Comparison of ENCODE assay signal across 13 cellular contexts in the genomic region with DNA sequence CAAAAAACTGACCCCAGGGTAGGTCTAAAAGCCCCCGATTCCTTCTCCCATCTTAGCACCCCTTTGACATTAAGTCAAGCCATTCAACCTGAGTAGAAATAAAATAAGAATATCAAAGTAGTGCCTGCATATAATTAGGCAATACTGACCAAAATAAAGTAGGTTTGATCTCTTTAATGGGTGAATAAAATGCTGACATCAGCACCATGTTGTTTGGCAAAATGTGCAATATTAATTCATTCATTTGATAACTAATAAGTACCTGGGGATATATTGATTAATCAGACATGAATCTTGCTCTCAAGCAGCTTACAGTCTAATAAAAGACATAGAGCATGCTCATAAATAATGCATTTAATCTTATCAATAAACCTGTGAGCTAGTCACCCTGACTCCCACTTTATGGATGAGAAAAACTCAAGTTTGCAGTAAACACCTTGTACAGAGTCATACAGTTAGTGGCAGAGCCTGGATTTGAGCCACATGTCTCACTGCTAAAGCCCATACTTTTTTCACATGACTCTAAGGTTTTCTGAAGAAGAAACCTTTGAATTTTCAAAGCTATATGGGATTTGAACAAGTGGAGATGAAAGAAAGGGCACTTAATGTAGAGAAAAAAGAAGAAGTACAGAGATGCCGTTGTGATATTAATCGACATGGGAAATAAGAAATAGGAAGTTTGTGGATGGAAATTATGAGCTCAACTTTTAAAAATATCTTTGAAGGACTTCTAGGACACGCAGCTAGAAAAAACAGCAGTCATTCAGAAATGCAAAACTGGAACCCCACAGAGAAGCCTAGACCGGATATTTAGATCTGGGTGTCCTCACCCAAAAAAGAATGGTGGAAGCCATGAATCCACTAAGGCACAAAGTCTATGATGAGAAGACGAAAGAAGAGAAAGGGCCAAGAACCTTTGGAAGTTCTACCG.
DNase-seq lines count a peak whose midpoint lies in the region; ATAC-seq lines count a peak whose summit lies in the region.
"Had no signal": no experiment of that assay in that cellular context is flagged by ENCODE, and none has a peak within 500 bp of the region (broad histone marks: within the 10 kb centered on the region; RNA-seq: fewer than 3 reads in every experiment).

No MANE protein-coding gene starts in this region.

- peaks cover 19% of the 10 kb centered on the region for H3K4me1 Mint-ChIP-seq in activated CD4-positive, alpha-beta memory T cell treated with anti-CD3 and anti-CD28 coated beads for 36 hours (ENCODE audit: low read depth)
- peaks cover 8% of the 10 kb centered on the region for H3K4me1 Mint-ChIP-seq in activated CD4-positive, alpha-beta memory T cell treated with anti-CD3 and anti-CD28 coated beads, Interleukin-2, amount 10 ng/mL, durations not matched to agents 7 days and 5 days
- H3K4me1 Mint-ChIP-seq in IgD-negative memory B cell: peaks cover 22 to 27% (median 24%) of the 10 kb centered on the region in 3 donors
- peaks cover 12% of the 10 kb centered on the region for H3K4me1 Mint-ChIP-seq in activated T-helper 1 cell treated with anti-CD3 and anti-CD28 coated beads, Interleukin-12 subunit alpha, Interleukin-12 subunit beta, Interleukin-2, Interleukin-4 antibody, amounts not matched to agents 30 ng/mL and 10 ng/mL and 1 ng/mL, durations not matched to agents 14 hours and 24 hours and 36 hours (ENCODE audit: low read depth)
- H3K4me1 Mint-ChIP-seq in stimulated activated effector memory CD8-positive, alpha-beta T cell treated with anti-CD3 and anti-CD28 coated beads, Interleukin-12 subunit alpha, Interleukin-12 subunit beta, amount 100 ng/mL, for 72 hours: peaks cover 10% of the 10 kb centered on the region

- peak; percentile 8 for DNase-seq in activated CD4-positive, alpha-beta memory T cell treated with anti-CD3 and anti-CD28 coated beads for 36 hours
- DNase-seq in activated CD4-positive, alpha-beta memory T cell treated with anti-CD3 and anti-CD28 coated beads, Interleukin-2, amount 10 ng/mL, durations not matched to agents 7 days and 5 days: no peak
- DNase-seq in activated T-helper 1 cell treated with anti-CD3 and anti-CD28 coated beads, Interleukin-12 subunit alpha, Interleukin-12 subunit beta, Interleukin-2, Interleukin-4 antibody, amounts not matched to agents 30 ng/mL and 10 ng/mL and 1 ng/mL, durations not matched to agents 14 hours and 24 hours and 36 hours (ENCODE audit: low spot score): no peak
- no peak for DNase-seq in stimulated activated effector memory CD8-positive, alpha-beta T cell treated with anti-CD3 and anti-CD28 coated beads, Interleukin-12 subunit alpha, Interleukin-12 subunit beta, amount 100 ng/mL, for 72 hours (ENCODE audit: low spot score in 2 of 2)
- DNase-seq in hepatic stellate cell (ENCODE audit: low spot score) (no peak), H4 (ENCODE audit: low spot score) (no peak)
- DNase-seq: activated gamma-delta T cell treated with Interleukin-2 at 50 U/mL for 16 hours, foreskin keratinocyte, NCI-H1930, PC-9, uterus had no signal

- no peaks in the 10 kb centered on the region for H3K27me3 Mint-ChIP-seq in activated CD4-positive, alpha-beta memory T cell treated with anti-CD3 and anti-CD28 coated beads for 36 hours
- H3K27me3 Mint-ChIP-seq in activated CD4-positive, alpha-beta memory T cell treated with anti-CD3 and anti-CD28 coated beads, Interleukin-2, amount 10 ng/mL, durations not matched to agents 7 days and 5 days: no peaks in the 10 kb centered on the region
- H3K27me3 Mint-ChIP-seq in IgD-negative memory B cell: no peaks in the 10 kb centered on the region
- no peaks in the 10 kb centered on the region for H3K27me3 Mint-ChIP-seq in activated T-helper 1 cell treated with anti-CD3 and anti-CD28 coated beads, Interleukin-12 subunit alpha, Interleukin-12 subunit beta, Interleukin-2, Interleukin-4 antibody, amounts not matched to agents 30 ng/mL and 10 ng/mL and 1 ng/mL, durations not matched to agents 14 hours and 24 hours and 36 hours (ENCODE audit: insufficient read depth)

- no peak overlapping the region for H3K4me3 Mint-ChIP-seq in activated CD4-positive, alpha-beta memory T cell treated with anti-CD3 and anti-CD28 coated beads for 36 hours
- H3K4me3 Mint-ChIP-seq in activated CD4-positive, alpha-beta memory T cell treated with anti-CD3 and anti-CD28 coated beads, Interleukin-2, amount 10 ng/mL, durations not matched to agents 7 days and 5 days: no peak overlapping the region
- H3K4me3 Mint-ChIP-seq in IgD-negative memory B cell: peak overlapping the region in 3 of 4 donors; percentile 0 to 83 (median 16)
- no peak overlapping the region for H3K4me3 Mint-ChIP-seq in activated T-helper 1 cell treated with anti-CD3 and anti-CD28 coated beads, Interleukin-12 subunit alpha, Interleukin-12 subunit beta, Interleukin-2, Interleukin-4 antibody, amounts not matched to agents 30 ng/mL and 10 ng/mL and 1 ng/mL, durations not matched to agents 14 hours and 24 hours and 36 hours
- no peak overlapping the region for H3K4me3 Mint-ChIP-seq in stimulated activated effector memory CD8-positive, alpha-beta T cell treated with anti-CD3 and anti-CD28 coated beads, Interleukin-12 subunit alpha, Interleukin-12 subunit beta, amount 100 ng/mL, for 72 hours

- ATAC-seq in stimulated activated effector memory CD8-positive, alpha-beta T cell treated with anti-CD3 and anti-CD28 coated beads, Interleukin-12 subunit alpha, Interleukin-12 subunit beta, amount 100 ng/mL, for 72 hours: no peak
- no peak for ATAC-seq in GM21526 (IDR thresholded peaks at IDR 0.05; ENCODE audit: low FRiP score, unreplicated experiment)
- ATAC-seq: foreskin keratinocyte had no signal

- peaks cover 6% of the 10 kb centered on the region for H3K36me3 Mint-ChIP-seq in activated CD4-positive, alpha-beta memory T cell treated with anti-CD3 and anti-CD28 coated beads for 36 hours
- H3K36me3 Mint-ChIP-seq in activated CD4-positive, alpha-beta memory T cell treated with anti-CD3 and anti-CD28 coated beads, Interleukin-2, amount 10 ng/mL, durations not matched to agents 7 days and 5 days (ENCODE audit: low read depth): peaks cover 3% of the 10 kb centered on the region
- H3K36me3 Mint-ChIP-seq in IgD-negative memory B cell: no peaks in the 10 kb centered on the region
- peaks cover 19% of the 10 kb centered on the region for H3K36me3 Mint-ChIP-seq in activated T-helper 1 cell treated with anti-CD3 and anti-CD28 coated beads, Interleukin-12 subunit alpha, Interleukin-12 subunit beta, Interleukin-2, Interleukin-4 antibody, amounts not matched to agents 30 ng/mL and 10 ng/mL and 1 ng/mL, durations not matched to agents 14 hours and 24 hours and 36 hours (ENCODE audit: low read depth)
- H3K36me3 Mint-ChIP-seq in stimulated activated effector memory CD8-positive, alpha-beta T cell treated with anti-CD3 and anti-CD28 coated beads, Interleukin-12 subunit alpha, Interleukin-12 subunit beta, amount 100 ng/mL, for 72 hours: no peaks in the 10 kb centered on the region

- peak overlapping the region; percentile 71 for H3K27ac Mint-ChIP-seq in activated CD4-positive, alpha-beta memory T cell treated with anti-CD3 and anti-CD28 coated beads for 36 hours
- no peak overlapping the region for H3K27ac Mint-ChIP-seq in activated CD4-positive, alpha-beta memory T cell treated with anti-CD3 and anti-CD28 coated beads, Interleukin-2, amount 10 ng/mL, durations not matched to agents 7 days and 5 days
- peak overlapping the region in 2 of 3 donors; percentile 80 to 84 for H3K27ac Mint-ChIP-seq in IgD-negative memory B cell
- H3K27ac Mint-ChIP-seq in activated T-helper 1 cell treated with anti-CD3 and anti-CD28 coated beads, Interleukin-12 subunit alpha, Interleukin-12 subunit beta, Interleukin-2, Interleukin-4 antibody, amounts not matched to agents 30 ng/mL and 10 ng/mL and 1 ng/mL, durations not matched to agents 14 hours and 24 hours and 36 hours: peak overlapping the region; percentile 83
- peak overlapping the region; percentile 44 for H3K27ac Mint-ChIP-seq in stimulated activated effector memory CD8-positive, alpha-beta T cell treated with anti-CD3 and anti-CD28 coated beads, Interleukin-12 subunit alpha, Interleukin-12 subunit beta, amount 100 ng/mL, for 72 hours

- POLR2A ChIA-PET in activated CD4-positive, alpha-beta memory T cell treated with anti-CD3 and anti-CD28 coated beads for 36 hours (lab: Charles Lee): interaction anchor here (1.0 to 1.2 kb wide), 3 partner anchors 18 to 103 kb away, joined by 3 to 4 read pairs (median 3); no protein-coding TSS in a partner anchor
- POLR2A ChIA-PET in activated CD4-positive, alpha-beta memory T cell treated with anti-CD3 and anti-CD28 coated beads, Interleukin-2, amount 10 ng/mL, durations not matched to agents 7 days and 5 days (lab: Charles Lee): no interaction called here

- H3K9me3 Mint-ChIP-seq in activated CD4-positive, alpha-beta memory T cell treated with anti-CD3 and anti-CD28 coated beads for 36 hours: peaks cover 7% of the 10 kb centered on the region
- peaks cover 14% of the 10 kb centered on the region for H3K9me3 Mint-ChIP-seq in activated CD4-positive, alpha-beta memory T cell treated with anti-CD3 and anti-CD28 coated beads, Interleukin-2, amount 10 ng/mL, durations not matched to agents 7 days and 5 days
- H3K9me3 Mint-ChIP-seq in IgD-negative memory B cell: peaks cover 0 to 8% (median 0%) of the 10 kb centered on the region in 3 donors
- H3K9me3 Mint-ChIP-seq in activated T-helper 1 cell treated with anti-CD3 and anti-CD28 coated beads, Interleukin-12 subunit alpha, Interleukin-12 subunit beta, Interleukin-2, Interleukin-4 antibody, amounts not matched to agents 30 ng/mL and 10 ng/mL and 1 ng/mL, durations not matched to agents 14 hours and 24 hours and 36 hours: peaks cover 25% of the 10 kb centered on the region
- peaks cover 10% of the 10 kb centered on the region for H3K9me3 Mint-ChIP-seq in stimulated activated effector memory CD8-positive, alpha-beta T cell treated with anti-CD3 and anti-CD28 coated beads, Interleukin-12 subunit alpha, Interleukin-12 subunit beta, amount 100 ng/mL, for 72 hours

- intact Hi-C loops in activated CD4-positive, alpha-beta memory T cell treated with anti-CD3 and anti-CD28 coated beads for 36 hours (cut with micrococcal nuclease): no loop called here
- intact Hi-C loops in activated T-helper 1 cell treated with anti-CD3 and anti-CD28 coated beads, Interleukin-12 subunit alpha, Interleukin-12 subunit beta, Interleukin-2, Interleukin-4 antibody, amounts not matched to agents 30 ng/mL and 10 ng/mL and 1 ng/mL, durations not matched to agents 14 hours and 24 hours and 36 hours (cut with micrococcal nuclease): no loop called here

- CTCF ChIA-PET in activated CD4-positive, alpha-beta memory T cell treated with anti-CD3 and anti-CD28 coated beads for 36 hours (lab: Charles Lee): no interaction called here
- CTCF ChIA-PET in activated CD4-positive, alpha-beta memory T cell treated with anti-CD3 and anti-CD28 coated beads, Interleukin-2, amount 10 ng/mL, durations not matched to agents 7 days and 5 days (lab: Charles Lee): interaction anchor here (0.6 to 1.0 kb wide), 2 partner anchors 18 to 252 kb away, joined by 3 to 4 read pairs; no protein-coding TSS in a partner anchor

Comparison
In these comparisons a context has a peak if more than half of its experiments do, and no peak if none do; other contexts are left out.
1. H3K4me3 Mint-ChIP-seq: peak in IgD-negative memory B cell (3 of 4); none in activated CD4-positive, alpha-beta memory T cell treated with anti-CD3 and anti-CD28 coated beads for 36 hours (single experiment), activated CD4-positive, alpha-beta memory T cell treated with anti-CD3 and anti-CD28 coated beads, Interleukin-2, amount 10 ng/mL, durations not matched to agents 7 days and 5 days (single experiment), activated T-helper 1 cell treated with anti-CD3 and anti-CD28 coated beads, Interleukin-12 subunit alpha, Interleukin-12 subunit beta, Interleukin-2, Interleukin-4 antibody, amounts not matched to agents 30 ng/mL and 10 ng/mL and 1 ng/mL, durations not matched to agents 14 hours and 24 hours and 36 hours (single experiment) and stimulated activated effector memory CD8-positive, alpha-beta T cell treated with anti-CD3 and anti-CD28 coated beads, Interleukin-12 subunit alpha, Interleukin-12 subunit beta, amount 100 ng/mL, for 72 hours (single experiment).